In genomic region chr5:505946-506555, GRCh38 we compare ENCODE assay signal across 21 cellular contexts. TPM values are rescaled to one million over a fixed set of nuclear protein-coding genes. Genes with fewer than 3 reads are reported as not detected.
DNase-seq lines count a peak whose midpoint lies in the region; ATAC-seq, FAIRE-seq and TF ChIP-seq lines count a peak whose summit lies in the region.
"Had no signal": no experiment of that assay in that cellular context is flagged by ENCODE, and none has a peak within 500 bp of the region (broad histone marks: within the 10 kb centered on the region; RNA-seq: fewer than 3 reads in every experiment).

No MANE protein-coding gene starts in this region.

- no peak for FAIRE-seq in H54 (lab: Jason Lieb, UNC)
- FAIRE-seq: kidney, urothelium cell line had no signal

- intact Hi-C loops in breast epithelium (cut with DNase I; ENCODE audit: low total_unique reads): no loop called here
- intact Hi-C loops in transverse colon (cut with DNase I; ENCODE audit: low total_unique reads): no loop called here

- TF ChIP-seq EP300 in transverse colon (IDR thresholded peaks at IDR 0.05; ENCODE audit: low read depth): no peak

- no peaks in the 10 kb centered on the region for H3K4me1 ChIP-seq in breast epithelium
- no peaks in the 10 kb centered on the region for H3K4me1 ChIP-seq in transverse colon

- WGBS in transverse colon (ENCODE audit: low coverage in 1 of 2), 2 donors: 50 to 59% methylated on average over 2 to 28 of the region's 30 CpGs

- H3K9me3 ChIP-seq in breast epithelium: no peaks in the 10 kb centered on the region
- no peaks in the 10 kb centered on the region for H3K9me3 ChIP-seq in transverse colon

- peaks cover 4 to 56% of the 10 kb centered on the region in 2 donors for H3K27me3 ChIP-seq in breast epithelium
- peaks cover 33% of the 10 kb centered on the region for H3K27me3 ChIP-seq in transverse colon

- peak; percentile 69 to 72 for DNase-seq in T47D (ENCODE audit: low read depth in 1 of 2, low spot score in 1 of 2)
- no peak for DNase-seq in breast epithelium (ENCODE audit: low spot score in 2 of 2)
- DNase-seq in NCI-H1105 treated with DMSO at 0.1 percent for 48 hours (lab: John Stamatoyannopoulos, UW): peak; percentile 51
- DNase-seq in SW480 (ENCODE audit: low spot score): peak; percentile 90
- DNase-seq in transverse colon: peak; percentile 51
- DNase-seq in LoVo (ENCODE audit: low spot score): no peak
- DNase-seq in H54 (ENCODE audit: insufficient read length, low spot score): no peak
- DNase-seq: amygdala; caudate nucleus; CD4-positive, alpha-beta T cell; foreskin melanocyte; KG1; kidney; mammary epithelial cell; naive B cell; NCI-H2227 treated with DMSO at 0.1 percent for 48 hours; posterior cingulate gyrus; stimulated activated CD4-positive, alpha-beta T cell treated with anti-CD3 and anti-CD28 coated beads, Interleukin-4, amount 100 ng/mL, for 24 hours; T-cell had no signal

- TF ChIP-seq POLR2A in breast epithelium (IDR thresholded peaks at IDR 0.05) (no peak), transverse colon (IDR thresholded peaks at IDR 0.05) (no peak), H54 (IDR thresholded peaks at IDR 0.05; ENCODE audit: low read depth, low read length) (no peak)

- H3K36me3 ChIP-seq in breast epithelium (no peaks in the 10 kb centered on the region), transverse colon (no peaks in the 10 kb centered on the region)

- H3K4me3 ChIP-seq in breast epithelium (no peak overlapping the region), transverse colon (no peak overlapping the region)

- H3K27ac ChIP-seq in breast epithelium: no peak overlapping the region
- no peak overlapping the region for H3K27ac ChIP-seq in transverse colon

- in situ Hi-C loops in T47D (cut with HindIII; ENCODE audit: low pct_unique_long_range_greater_than_20kb, low sequenced_read_pairs): no loop called here
- in situ Hi-C loops in transverse colon (cut with MboI; ENCODE audit: low pct_ligation_motif_present in 1 of 4, low pct_unique_long_range_greater_than_20kb in 1 of 4, low sequenced_read_pairs in 3 of 4): no loop called here

- TF ChIP-seq CTCF in breast epithelium (IDR thresholded peaks at IDR 0.05) (no peak), transverse colon (IDR thresholded peaks at IDR 0.05) (no peak)

- no peak for ATAC-seq in HG03432 (IDR thresholded peaks at IDR 0.05; ENCODE audit: unreplicated experiment)
- ATAC-seq: T-cell had no signal

RNA-seq across cellular contexts. Expression of gene SLC9A3, which starts 18.2 kb away (rescaled TPM):
- total RNA-seq in breast epithelium (1 to 10 TPM; 1.1 to 5.6 (median 2.3) TPM), transverse colon (100 to 1,000 TPM in 3 of 4 donors, 1 to 10 TPM in 1; 4.8 to 701 (median 183) TPM)

Comparison
In these comparisons a context has a peak if more than half of its experiments do, and no peak if none do; other contexts are left out.
1. DNase-seq: peak in T47D (2 of 2), NCI-H1105 treated with DMSO at 0.1 percent for 48 hours (single experiment), SW480 (single experiment) and transverse colon (single experiment); none in breast epithelium (0 of 2), LoVo (single experiment) and H54 (single experiment).